ENCODE assay signal across 11 cellular contexts in genomic region chr6:109631403-109631802, GRCh38.
"Had no signal": no experiment of that assay in that cellular context is flagged by ENCODE, and none has a peak within 500 bp of the region (broad histone marks: within the 10 kb centered on the region; RNA-seq: fewer than 3 reads in every experiment).

No MANE protein-coding gene starts in this region.

- DNase-seq: GM23248, GOT3, H7, H9, HCEC 1CT, HFFc6 had no signal

- H3K36me3 ChIP-seq: HAP-1 had no signal

- H3K9me3 ChIP-seq: HAP-1 had no signal

- FAIRE-seq: H1, H54 had no signal

- ATAC-seq: GM23338, HCT116 had no signal

- H2AFZ ChIP-seq: GM23248, GM23338 had no signal

- H3K4me3 ChIP-seq: GM23248, GM23338, HAP-1 had no signal

- H3K4me1 ChIP-seq: HAP-1 had no signal

- H3K27ac ChIP-seq: GM23248 had no signal

- H3K9ac ChIP-seq: GM23248 had no signal

- H3K4me2 ChIP-seq: GM23338 had no signal
